In the genomic region with DNA sequence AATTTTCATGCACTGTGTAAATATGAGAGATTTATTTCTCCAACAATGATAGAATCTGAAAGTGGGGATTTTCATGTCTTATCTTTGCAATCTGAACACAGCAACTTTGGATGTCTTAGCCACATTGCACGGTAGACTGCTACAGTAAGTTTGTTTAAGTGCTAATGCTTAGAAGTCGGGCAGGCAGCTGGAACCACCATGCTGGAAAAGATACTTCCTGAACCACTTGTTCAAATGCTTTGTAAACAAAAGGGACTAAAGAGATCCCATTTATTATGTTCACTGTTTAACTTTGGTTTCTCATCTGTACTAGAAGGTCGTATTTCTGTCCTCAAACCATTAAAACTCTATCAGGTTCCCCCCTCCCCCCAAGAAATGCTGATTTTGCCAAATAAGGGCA, we compare ENCODE assay signal across 11 cellular contexts.
A peak's percentile ranks its signal among the peaks of the same experiment; 100 is the strongest.
DNase-seq lines count a peak whose midpoint lies in the region; ATAC-seq and TF ChIP-seq lines count a peak whose summit lies in the region.
"Had no signal": no experiment of that assay in that cellular context is flagged by ENCODE, and none has a peak within 500 bp of the region (broad histone marks: within the 10 kb centered on the region; RNA-seq: fewer than 3 reads in every experiment).

No MANE protein-coding gene starts in this region.

- 33 to 50% methylated on average over 1 to 3 of the region's 3 CpGs for WGBS in transverse colon (ENCODE audit: low coverage in 1 of 2), 2 donors

- peaks cover 27% of the 10 kb centered on the region for H4K20me1 ChIP-seq in osteoblast (ENCODE audit: insufficient read depth, low read length)

- H3K36me3 ChIP-seq in osteoblast (ENCODE audit: insufficient read depth, low read length) (peaks cover 60% of the 10 kb centered on the region), transverse colon (no peaks in the 10 kb centered on the region)
- H3K36me3 ChIP-seq: uterus had no signal

- H3K4me3 ChIP-seq in osteoblast (ENCODE audit: insufficient read depth, low read length) (no peak overlapping the region), transverse colon (no peak overlapping the region)
- H3K4me3 ChIP-seq: uterus had no signal

- H2AFZ ChIP-seq in osteoblast (ENCODE audit: low read length) = no peak overlapping the region

- CTCF ChIA-PET in activated CD8-positive, alpha-beta memory T cell treated with anti-CD3 and anti-CD28 coated beads, Interleukin-2, amount 10 ng/mL, durations not matched to agents 7 days and 5 days (lab: Charles Lee) = interaction anchor here (1.1 kb wide), 2 partner anchors 46 to 94 kb away, joined by 3 to 4 read pairs; no protein-coding TSS in a partner anchor
- CTCF ChIA-PET in activated CD4-positive, alpha-beta memory T cell treated with anti-CD3 and anti-CD28 coated beads, Interleukin-2, amount 10 ng/mL, durations not matched to agents 7 days and 5 days (lab: Charles Lee) = interaction anchor here (1.0 kb wide), 1 partner anchor 45 kb away, joined by 6 read pairs; no protein-coding TSS in a partner anchor

- no peak for TF ChIP-seq EP300 in transverse colon (IDR thresholded peaks at IDR 0.05; ENCODE audit: low read depth)

- no peak overlapping the region for H3K4me3 Mint-ChIP-seq in activated CD8-positive, alpha-beta memory T cell treated with anti-CD3 and anti-CD28 coated beads, Interleukin-2, amount 10 ng/mL, durations not matched to agents 7 days and 5 days
- no peak overlapping the region for H3K4me3 Mint-ChIP-seq in activated CD4-positive, alpha-beta memory T cell treated with anti-CD3 and anti-CD28 coated beads, Interleukin-2, amount 10 ng/mL, durations not matched to agents 7 days and 5 days

- DNase-seq in activated CD8-positive, alpha-beta memory T cell treated with anti-CD3 and anti-CD28 coated beads, Interleukin-2, amount 10 ng/mL, durations not matched to agents 7 days and 5 days = no peak
- no peak for DNase-seq in activated CD8-positive, alpha-beta memory T cell treated with anti-CD3 and anti-CD28 coated beads, Interleukin-2, amount 50 U/mL, for 4 hours
- DNase-seq in NCI-H2029 treated with DMSO at 0.1 percent for 48 hours (lab: John Stamatoyannopoulos, UW) (peak; percentile 30), osteoblast (ENCODE audit: insufficient read length, low spot score, missing footprints) (no peak), GM03348 (ENCODE audit: low spot score) (no peak), transverse colon (no peak)
- no peak for DNase-seq in activated CD4-positive, alpha-beta memory T cell treated with anti-CD3 and anti-CD28 coated beads, Interleukin-2, amount 10 ng/mL, durations not matched to agents 7 days and 5 days
- DNase-seq: NCI-H82, uterus had no signal

- peaks cover 50% of the 10 kb centered on the region for H3K4me1 Mint-ChIP-seq in activated CD8-positive, alpha-beta memory T cell treated with anti-CD3 and anti-CD28 coated beads, Interleukin-2, amount 10 ng/mL, durations not matched to agents 7 days and 5 days
- H3K4me1 Mint-ChIP-seq in activated CD4-positive, alpha-beta memory T cell treated with anti-CD3 and anti-CD28 coated beads, Interleukin-2, amount 10 ng/mL, durations not matched to agents 7 days and 5 days = peaks cover 54% of the 10 kb centered on the region

- H3K9me3 ChIP-seq in osteoblast (ENCODE audit: low read depth, low read length) (no peaks in the 10 kb centered on the region), transverse colon (no peaks in the 10 kb centered on the region)
- H3K9me3 ChIP-seq: uterus had no signal

- intact Hi-C loops in transverse colon (cut with DNase I; ENCODE audit: low total_unique reads) = no loop called here

- H3K27me3 Mint-ChIP-seq in activated CD8-positive, alpha-beta memory T cell treated with anti-CD3 and anti-CD28 coated beads, Interleukin-2, amount 10 ng/mL, durations not matched to agents 7 days and 5 days = no peaks in the 10 kb centered on the region
- H3K27me3 Mint-ChIP-seq in activated CD4-positive, alpha-beta memory T cell treated with anti-CD3 and anti-CD28 coated beads, Interleukin-2, amount 10 ng/mL, durations not matched to agents 7 days and 5 days = no peaks in the 10 kb centered on the region

- TF ChIP-seq CTCF in osteoblast (IDR thresholded peaks at IDR 0.05; ENCODE audit: extremely low read depth, low read depth, low read length) = no peak
- no peak for TF ChIP-seq CTCF in transverse colon (IDR thresholded peaks at IDR 0.05)

- in situ Hi-C loops in transverse colon (cut with MboI; ENCODE audit: low pct_ligation_motif_present in 1 of 4, low pct_unique_long_range_greater_than_20kb in 1 of 4, low sequenced_read_pairs in 3 of 4) = loop anchor here in 1 of 4 donors (25.0 kb wide), 1 partner anchor 244 kb away; no protein-coding TSS in a partner anchor

- H3K79me2 ChIP-seq in osteoblast (ENCODE audit: insufficient read depth, low read length) = peaks cover 90% of the 10 kb centered on the region

- H3K27ac ChIP-seq in osteoblast (ENCODE audit: low read depth, low read length) (peak overlapping the region; percentile 1), transverse colon (peak overlapping the region in 1 of 4 donors; percentile 4)
- H3K27ac ChIP-seq: uterus had no signal

- H3K36me3 Mint-ChIP-seq in activated CD8-positive, alpha-beta memory T cell treated with anti-CD3 and anti-CD28 coated beads, Interleukin-2, amount 10 ng/mL, durations not matched to agents 7 days and 5 days = peaks cover 37% of the 10 kb centered on the region
- H3K36me3 Mint-ChIP-seq in activated CD4-positive, alpha-beta memory T cell treated with anti-CD3 and anti-CD28 coated beads, Interleukin-2, amount 10 ng/mL, durations not matched to agents 7 days and 5 days (ENCODE audit: low read depth) = peaks cover 34% of the 10 kb centered on the region

- H3K27me3 ChIP-seq in osteoblast (ENCODE audit: insufficient read depth, low read length) = no peaks in the 10 kb centered on the region
- H3K27me3 ChIP-seq in transverse colon = no peaks in the 10 kb centered on the region

- H3K27ac Mint-ChIP-seq in activated CD8-positive, alpha-beta memory T cell treated with anti-CD3 and anti-CD28 coated beads, Interleukin-2, amount 10 ng/mL, durations not matched to agents 7 days and 5 days = peak overlapping the region; percentile 66
- H3K27ac Mint-ChIP-seq in activated CD4-positive, alpha-beta memory T cell treated with anti-CD3 and anti-CD28 coated beads, Interleukin-2, amount 10 ng/mL, durations not matched to agents 7 days and 5 days = peak overlapping the region; percentile 92

- H3K4me2 ChIP-seq in osteoblast (ENCODE audit: insufficient read depth, low read length) = peak overlapping the region; percentile 18

- no peak for ATAC-seq in activated CD8-positive, alpha-beta memory T cell treated with anti-CD3 and anti-CD28 coated beads, Interleukin-2, amount 10 ng/mL, durations not matched to agents 7 days and 5 days
- no peak for ATAC-seq in GM19463 (IDR thresholded peaks at IDR 0.05; ENCODE audit: unreplicated experiment)
- ATAC-seq: activated CD4-positive, CD25-positive, alpha-beta regulatory T cell treated with anti-CD3 and anti-CD28 coated beads, Interleukin-2, amount 50 U/mL, for 24 hours had no signal

- POLR2A ChIA-PET in activated CD4-positive, alpha-beta memory T cell treated with anti-CD3 and anti-CD28 coated beads, Interleukin-2, amount 10 ng/mL, durations not matched to agents 7 days and 5 days (lab: Charles Lee) = interaction anchor here (6.3 to 10.1 kb wide), 2 partner anchors 12 to 94 kb away, joined by 39 to 167 read pairs; no protein-coding TSS in a partner anchor

- no peaks in the 10 kb centered on the region for H3K9me3 Mint-ChIP-seq in activated CD8-positive, alpha-beta memory T cell treated with anti-CD3 and anti-CD28 coated beads, Interleukin-2, amount 10 ng/mL, durations not matched to agents 7 days and 5 days (ENCODE audit: low read depth)
- no peaks in the 10 kb centered on the region for H3K9me3 Mint-ChIP-seq in activated CD4-positive, alpha-beta memory T cell treated with anti-CD3 and anti-CD28 coated beads, Interleukin-2, amount 10 ng/mL, durations not matched to agents 7 days and 5 days

- H3K4me1 ChIP-seq in osteoblast (ENCODE audit: insufficient read depth, low read length) (peaks cover 90% of the 10 kb centered on the region), transverse colon (peaks cover 0 to 12% (median 0%) of the 10 kb centered on the region in 4 donors)
- H3K4me1 ChIP-seq: uterus had no signal

- TF ChIP-seq POLR2A in transverse colon (IDR thresholded peaks at IDR 0.05) = no peak
